In genomic region chr9:34047864-34048729, GRCh38 we compare ENCODE assay signal across 8 cellular contexts. TPM values are rescaled to one million over a fixed set of nuclear protein-coding genes. Genes with fewer than 3 reads are reported as not detected.
DNase-seq lines count a peak whose midpoint lies in the region; ATAC-seq and TF ChIP-seq lines count a peak whose summit lies in the region.

No MANE protein-coding gene starts in this region.

- H4K8ac ChIP-seq in IMR-90 (ENCODE audit: low read depth in 2 of 2, low read length in 2 of 2) = peak overlapping the region; percentile 64 to 77; a peak in 2 of 4 replicates

- peak overlapping the region; percentile 40; the same call in 1 of the 2 replicates for H4K91ac ChIP-seq in IMR-90 (ENCODE audit: insufficient read depth, low read depth, low read length)

- no peak for TF ChIP-seq POLR2A in IMR-90 (IDR thresholded peaks at IDR 0.05; ENCODE audit: low read depth, low read length)

- H2AFZ ChIP-seq in IMR-90 (replicated peaks; ENCODE audit: low read length, poor library complexity) = peak overlapping the region; percentile 100

- peak overlapping the region; percentile 61 for H3K4me3 ChIP-seq in IMR-90 (ENCODE audit: insufficient read depth, low read depth, low read length)
- H3K4me3 ChIP-seq in ascending aorta = peak overlapping the region; percentile 95 to 98

- no peak overlapping the region for H2BK120ac ChIP-seq in IMR-90 (ENCODE audit: low read depth, low read length)

- in situ Hi-C loops in IMR-90 (cut with MboI; ENCODE audit: low sequenced_read_pairs) = no loop called here

- POLR2A ChIA-PET in IMR-90 (lab: Charles Lee; ENCODE audit: unreplicated experiment) = interaction anchor here (0.6 to 2.0 kb wide), 2 partner anchors 11 to 25 kb away, joined by 6 to 13 read pairs; no protein-coding TSS in a partner anchor
- POLR2A ChIA-PET in T-cell (lab: Charles Lee) = interaction anchor here (0.6 to 0.8 kb wide), 4 partner anchors 10 to 1114 kb away, joined by 3 to 12 read pairs (median 4); partner anchors contain the start of gene UNC13B (in 1 of the 2)

- H3K9me1 ChIP-seq in IMR-90 (ENCODE audit: insufficient read depth, low read length) = peaks cover 14% of the 10 kb centered on the region

- H3K36me3 ChIP-seq in IMR-90 (ENCODE audit: control insufficient read depth, insufficient read depth, low read length) = no peaks in the 10 kb centered on the region
- no peaks in the 10 kb centered on the region for H3K36me3 ChIP-seq in ascending aorta

- H4K5ac ChIP-seq in IMR-90 (ENCODE audit: low read depth, low read length) = peak overlapping the region; percentile 16

- peaks cover 0 to 2% of the 10 kb centered on the region in 2 donors for H3K27me3 Mint-ChIP-seq in T-cell

- H3K14ac ChIP-seq in IMR-90 (replicated peaks; ENCODE audit: low read depth, low read length) = peak overlapping the region; percentile 90

- peak overlapping the region; percentile 48; the same call in 1 of the 2 replicates for H3K56ac ChIP-seq in IMR-90 (ENCODE audit: extremely low read depth, insufficient read depth, low read length)

- TF ChIP-seq RAD21 in IMR-90 (IDR thresholded peaks at IDR 0.05; ENCODE audit: low read length) = no peak

- peak overlapping the region; percentile 73; the same call in 1 of the 2 replicates for H3K23ac ChIP-seq in IMR-90 (ENCODE audit: low read depth, low read length)

- peaks cover 16% of the 10 kb centered on the region for H4K20me1 ChIP-seq in IMR-90 (ENCODE audit: insufficient read depth, low read length)

- no peak overlapping the region for H3K18ac ChIP-seq in IMR-90 (ENCODE audit: low read depth, low read length)

- peak overlapping the region; percentile 76 for H3K9ac ChIP-seq in IMR-90 (ENCODE audit: low read depth, low read length)

- peaks cover 3% of the 10 kb centered on the region for H3K36me3 Mint-ChIP-seq in T-cell

- peak overlapping the region; percentile 44 for H2BK5ac ChIP-seq in IMR-90 (ENCODE audit: low read depth, low read length, poor library complexity, severe bottlenecking)

- H2AK5ac ChIP-seq in IMR-90 (ENCODE audit: low read depth, low read length) = peak overlapping the region; percentile 76

- H3K4ac ChIP-seq in IMR-90 (ENCODE audit: low read depth, low read length) = peak overlapping the region; percentile 81

- no peaks in the 10 kb centered on the region for H3K27me3 ChIP-seq in IMR-90 (ENCODE audit: control insufficient read depth, insufficient read depth, low read length)
- no peaks in the 10 kb centered on the region for H3K27me3 ChIP-seq in ascending aorta

- H3K4me1 ChIP-seq in IMR-90 (ENCODE audit: control insufficient read depth, insufficient read depth, low read length) = peaks cover 10% of the 10 kb centered on the region
- peaks cover 6 to 9% of the 10 kb centered on the region in 2 donors for H3K4me1 ChIP-seq in ascending aorta

- peak overlapping the region; percentile 97 to 99 (median 97) for H3K4me3 Mint-ChIP-seq in T-cell

- H3K9me3 Mint-ChIP-seq in T-cell = no peaks in the 10 kb centered on the region

- peak overlapping the region; percentile 58 for H3K27ac ChIP-seq in IMR-90 (ENCODE audit: insufficient read depth, low read length)
- peak overlapping the region; percentile 85 to 95 for H3K27ac ChIP-seq in ascending aorta

- dilution Hi-C loops in IMR-90 (cut with HindIII; ENCODE audit: low sequenced_read_pairs, unreplicated experiment) = no loop called here

- peak overlapping the region; percentile 94 for H2AK9ac ChIP-seq in IMR-90 (replicated peaks; ENCODE audit: low read depth, low read length, poor library complexity)

- intact Hi-C loops in IMR-90 (cut with micrococcal nuclease) = no loop called here
- intact Hi-C loops in ascending aorta (cut with DNase I) = loop anchor here (2.0 to 10.0 kb wide), 8 partner anchors 25 to 1114 kb away; partner anchors contain the start of genes DNAI1, FAM219A, KIF24 and NUDT2

- DNase-seq in DMS 273 (lab: John Stamatoyannopoulos, UW; ENCODE audit: unreplicated experiment) = peak; percentile 77
- DNase-seq in IMR-90 = no peak
- DNase-seq in T-cell = peak in 30 of 34 experiments; percentile 4 to 43 (median 20)
- peak; percentile 14 to 62 for DNase-seq in ascending aorta (ENCODE audit: low spot score in 2 of 2)
- peak; percentile 52 for DNase-seq in iPS-NIHi7 (ENCODE audit: extremely low spot score)
- peak; percentile 76 for DNase-seq in stimulated activated CD4-positive, alpha-beta T cell treated with anti-CD3 and anti-CD28 coated beads, Interleukin-15, amount 100 ng/mL, for 24 hours
- no peak for DNase-seq in NCI-H2107 (lab: John Stamatoyannopoulos, UW)

- no peak overlapping the region; the same call in 2 of the 3 replicates for H2BK15ac ChIP-seq in IMR-90 (ENCODE audit: low read depth, low read length)

- ATAC-seq in GM21515 (IDR thresholded peaks at IDR 0.05; ENCODE audit: unreplicated experiment) (peak; percentile 34), IMR-90 (ENCODE audit: low read depth) (peak; percentile 4), T-cell (replicated peaks in 1 of 4) (peak; percentile 5 to 20 (median 11))

- H2BK20ac ChIP-seq in IMR-90 (ENCODE audit: low read depth, low read length) = no peak overlapping the region

- H3K9me3 ChIP-seq in IMR-90 (ENCODE audit: control insufficient read depth, insufficient read depth, low read length) (no peaks in the 10 kb centered on the region), ascending aorta (no peaks in the 10 kb centered on the region)

- H3K4me1 Mint-ChIP-seq in T-cell = peaks cover 25 to 36% (median 34%) of the 10 kb centered on the region in 3 donors

- peak overlapping the region; percentile 99 to 100 for H3K27ac Mint-ChIP-seq in T-cell

- no peak for TF ChIP-seq CTCF in IMR-90 (conservative IDR thresholded peaks at IDR 0.05; ENCODE audit: low read depth, low read length)
- TF ChIP-seq CTCF in ascending aorta (IDR thresholded peaks at IDR 0.05) = no peak

- CTCF ChIA-PET in IMR-90 (lab: Yijun Ruan, JAX) = interaction anchor here (0.5 to 1.1 kb wide), 3 partner anchors 10 to 43 kb away, joined by 3 to 4 read pairs (median 3); no protein-coding TSS in a partner anchor
- CTCF ChIA-PET in T-cell (lab: Charles Lee) = interaction anchor here in 1 of 2 donors (0.5 to 0.6 kb wide), 2 partner anchors 38 to 148 kb away, joined by 5 to 10 read pairs; no protein-coding TSS in a partner anchor

- peaks cover 13 to 40% of the 10 kb centered on the region in 2 experiments; a peak in 3 of 4 replicates for H3K79me1 ChIP-seq in IMR-90 (ENCODE audit: low read depth in 1 of 2, low read length in 2 of 2)

- peak overlapping the region; percentile 95 for H3K4me2 ChIP-seq in IMR-90 (ENCODE audit: low read depth, low read length)

- 0% methylated on average over 3 of the region's 30 CpGs; no CpG with 5 or more reads in 1 of the 2 experiments for WGBS in IMR-90 (ENCODE audit: extremely low coverage in 2 of 2, insufficient read length in 1 of 2), 2 experiments

- TSS peak; percentile 60 for BruUV-seq in IMR-90 (replicated peaks; lab: Mats Ljungman, UMichigan)

TF ChIP-seq in IMR-90, 13 proteins besides CTCF, POLR2A, EP300 and RAD21:
- TF ChIP-seq CHD1 (IDR thresholded peaks at IDR 0.05; ENCODE audit: low read depth, low read length) (0 out of 2 replicates have a peak, but pooled peaks have one; percentile 66), RCOR1 (IDR thresholded peaks at IDR 0.05; ENCODE audit: insufficient replicate concordance, low read length) (no peak)

RNA-seq across cellular contexts. Expression of gene UBAP2, which starts 0.6 kb away (rescaled TPM):
- total RNA-seq in IMR-90 (2012; rRNA removed) = 12.5 and 12.9 TPM in 2 replicates
- 25.5 and 31.2 TPM in 2 replicates for polyA plus RNA-seq in IMR-90 (2012; rRNA removed)
- 11.7 and 23.9 TPM in 2 replicates for polyA plus RNA-seq in IMR-90 (2012; cell fraction: cytosol; rRNA removed)
- 38.2 and 67.3 TPM in 2 replicates for polyA plus RNA-seq in IMR-90 (2012; cell fraction: nucleus; rRNA removed; ENCODE audit: low replicate concordance)
- total RNA-seq in T-cell = 10 to 100 TPM; 32.9 to 38.1 (median 36.7) TPM
- 15.8 TPM for total RNA-seq in ascending aorta

Comparison
In these comparisons a context has a peak if more than half of its experiments do, and no peak if none do; other contexts are left out.
1. DNase-seq: peak in DMS 273 (single experiment), T-cell (30 of 34), ascending aorta (2 of 2), iPS-NIHi7 (single experiment) and stimulated activated CD4-positive, alpha-beta T cell treated with anti-CD3 and anti-CD28 coated beads, Interleukin-15, amount 100 ng/mL, for 24 hours (single experiment); none in IMR-90 (single experiment) and NCI-H2107 (single experiment).
2. Peak in every context shown above with its lines, with median percentiles within 50 percentile points of each other: ATAC-seq.